ENCODE assay signal across 8 cellular contexts in the genomic region with DNA sequence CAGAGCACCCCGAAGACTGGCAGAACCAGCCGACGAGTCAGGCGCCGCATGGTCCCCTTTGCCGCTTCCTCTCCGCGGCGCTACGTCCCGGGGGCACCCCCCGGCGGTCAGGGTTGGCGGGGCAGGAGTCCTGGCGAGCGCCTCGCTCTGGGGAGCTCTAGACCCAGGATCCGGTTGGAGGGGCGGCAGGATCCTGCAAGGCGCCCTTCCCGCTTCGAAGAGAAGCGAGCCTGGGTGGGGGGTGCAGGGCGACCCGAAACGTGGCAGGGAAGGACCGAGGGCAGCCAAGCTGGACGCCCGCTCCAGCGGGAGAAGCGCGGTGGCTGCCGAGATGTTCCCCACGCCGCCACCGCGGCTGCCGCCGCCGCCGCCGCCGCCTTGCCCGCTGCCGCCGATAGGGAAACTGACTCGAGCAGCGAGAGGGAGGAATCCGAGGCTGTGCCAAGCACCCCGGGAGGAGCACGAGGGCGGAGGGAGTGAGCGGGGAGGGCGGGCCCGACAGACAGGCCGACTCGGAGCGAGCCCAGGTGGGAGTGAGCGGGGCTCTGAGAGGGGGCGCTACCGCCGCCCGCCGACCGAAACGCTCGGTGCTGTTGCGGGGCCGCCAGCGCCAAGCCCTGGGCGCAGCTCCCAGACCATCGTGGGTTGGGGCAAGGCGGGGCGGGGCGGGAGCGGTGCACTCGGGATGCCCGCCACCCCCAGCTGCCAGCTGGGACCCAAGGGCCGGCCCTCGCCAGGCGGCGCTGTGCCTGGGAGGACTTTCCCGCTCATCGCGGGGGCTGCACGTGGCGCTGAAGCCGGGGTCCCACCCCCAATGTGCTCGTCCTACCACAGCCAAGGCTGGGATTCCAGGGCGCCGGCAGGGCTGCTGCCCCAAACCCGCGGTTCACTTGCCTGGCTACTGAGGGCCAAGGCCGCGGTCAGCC. TPM values are rescaled to one million over a fixed set of nuclear protein-coding genes. Genes with fewer than 3 reads are reported as not detected.
DNase-seq lines count a peak whose midpoint lies in the region; ATAC-seq and TF ChIP-seq lines count a peak whose summit lies in the region.

A gene with protein sequence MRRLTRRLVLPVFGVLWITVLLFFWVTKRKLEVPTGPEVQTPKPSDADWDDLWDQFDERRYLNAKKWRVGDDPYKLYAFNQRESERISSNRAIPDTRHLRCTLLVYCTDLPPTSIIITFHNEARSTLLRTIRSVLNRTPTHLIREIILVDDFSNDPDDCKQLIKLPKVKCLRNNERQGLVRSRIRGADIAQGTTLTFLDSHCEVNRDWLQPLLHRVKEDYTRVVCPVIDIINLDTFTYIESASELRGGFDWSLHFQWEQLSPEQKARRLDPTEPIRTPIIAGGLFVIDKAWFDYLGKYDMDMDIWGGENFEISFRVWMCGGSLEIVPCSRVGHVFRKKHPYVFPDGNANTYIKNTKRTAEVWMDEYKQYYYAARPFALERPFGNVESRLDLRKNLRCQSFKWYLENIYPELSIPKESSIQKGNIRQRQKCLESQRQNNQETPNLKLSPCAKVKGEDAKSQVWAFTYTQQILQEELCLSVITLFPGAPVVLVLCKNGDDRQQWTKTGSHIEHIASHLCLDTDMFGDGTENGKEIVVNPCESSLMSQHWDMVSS (minus strand): TSS at position 404 of the 926 bp plus-strand sequence. CDS start 354 bp downstream, at position 50.

- POLR2A ChIA-PET in HEK293T (lab: Yijun Ruan, JAX): no interaction called here

- DNase-seq in DMS153 treated with DMSO at 0.1 percent for 48 hours (lab: John Stamatoyannopoulos, UW; ENCODE audit: unreplicated experiment): peak; percentile 39
- DNase-seq in HEK293T (ENCODE audit: extremely low spot score): peak; percentile 69
- DNase-seq in NOMO-1 treated with dmso at 0.1 percent for 144 hours (lab: John Stamatoyannopoulos, UW; ENCODE audit: unreplicated experiment): peak; percentile 16
- no peak for DNase-seq in astrocyte of the cerebellum (ENCODE audit: low read depth)
- peak; percentile 55 for DNase-seq in hepatic stellate cell (ENCODE audit: low spot score)
- peak; percentile 44 for DNase-seq in prostate gland (ENCODE audit: low spot score)
- no peak for DNase-seq in T-helper 9 cell

- H3K4me3 ChIP-seq in astrocyte of the cerebellum (ENCODE audit: low read depth, low read length) (peak within 1 kb of the TSS; percentile 44), prostate gland (peak within 1 kb of the TSS; percentile 29 to 45)

- peaks cover 8% of the 10 kb centered on the region for H3K4me1 ChIP-seq in prostate gland (replicated peaks)

- peaks cover 2% of the 10 kb centered on the region for H3K27me3 ChIP-seq in prostate gland (replicated peaks; ENCODE audit: insufficient read depth)

- no peak for ATAC-seq in GM19395 (IDR thresholded peaks at IDR 0.05; ENCODE audit: unreplicated experiment)

- intact Hi-C loops in prostate gland (cut with DNase I): no loop called here

- no peak for TF ChIP-seq POLR2A in prostate gland (IDR thresholded peaks at IDR 0.05)

- H3K36me3 ChIP-seq in prostate gland: no peaks in the 10 kb centered on the region

- H3K9me3 ChIP-seq in prostate gland: no peaks in the 10 kb centered on the region

- in situ Hi-C loops in astrocyte of the cerebellum (cut with HindIII; ENCODE audit: low sequenced_read_pairs): no loop called here

- TF ChIP-seq CTCF in astrocyte of the cerebellum (IDR thresholded peaks at IDR 0.05; ENCODE audit: low read depth, low read length, missing control alignments): peak; percentile 30
- peak in 3 of 4 experiments; percentile 29 to 68 (median 31) for TF ChIP-seq CTCF in prostate gland (IDR thresholded peaks at IDR 0.05)

- CTCF ChIA-PET in HEK293T (lab: Yijun Ruan, JAX): interaction anchor here (0.6 to 0.9 kb wide), 3 partner anchors 8 to 361 kb away, joined by 3 read pairs; no protein-coding TSS in a partner anchor

- H3K27ac ChIP-seq in prostate gland: peak within 1 kb of the TSS in 1 of 2 donors; percentile 11

- 2% methylated on average over 50 of the region's 95 CpGs for WGBS in prostate gland

TF ChIP-seq in HEK293T, 16 proteins besides CTCF, POLR2A, EP300 and RAD21:
- TF ChIP-seq L3MBTL2 (conservative IDR thresholded peaks at IDR 0.05) (peak; percentile 80), BHLHE40 (IDR thresholded peaks at IDR 0.05; ENCODE audit: borderline replicate concordance) (no peak)

RNA-seq across cellular contexts. Expression of the gene that starts here (rescaled TPM):
- total RNA-seq in prostate gland: 10 to 100 TPM in 1 of 2 donors, under 1 TPM in 1; 0.59 to 15.5 TPM

Comparison
In these comparisons a context has a peak if more than half of its experiments do, and no peak if none do; other contexts are left out.
1. DNase-seq: peak in DMS153 treated with DMSO at 0.1 percent for 48 hours (single experiment), HEK293T (single experiment), NOMO-1 treated with dmso at 0.1 percent for 144 hours (single experiment), hepatic stellate cell (single experiment) and prostate gland (single experiment); none in astrocyte of the cerebellum (single experiment) and T-helper 9 cell (single experiment).